In genomic region chr15:63122002-63122893, GRCh38 we compare ENCODE assay signal across 1 cellular context.
A peak's percentile ranks its signal among the peaks of the same experiment; 100 is the strongest.
TF ChIP-seq lines count a peak whose summit lies in the region.

No MANE protein-coding gene starts in this region.

TF ChIP-seq in HepG2, 621 proteins besides CTCF, POLR2A, EP300 and RAD21 (continued from another document and continues in another):
- TF ChIP-seq ARID4A (CRISPR knock-in tag; IDR thresholded peaks at IDR 0.05; ENCODE audit: borderline replicate concordance): peak; percentile 73
- TF ChIP-seq, protein P1, sequence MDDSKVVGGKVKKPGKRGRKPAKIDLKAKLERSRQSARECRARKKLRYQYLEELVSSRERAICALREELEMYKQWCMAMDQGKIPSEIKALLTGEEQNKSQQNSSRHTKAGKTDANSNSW (CRISPR knock-in tag; IDR thresholded peaks at IDR 0.05; ENCODE audit: borderline replicate concordance): no peak
- 0 out of 2 replicates have a peak, but pooled peaks have one; percentile 17 for TF ChIP-seq RARA (CRISPR knock-in tag; IDR thresholded peaks at IDR 0.05)
- no peak for TF ChIP-seq NR1H2 (CRISPR knock-in tag; IDR thresholded peaks at IDR 0.05; ENCODE audit: borderline replicate concordance, low read depth)
- peak; percentile 35; the same call in 1 of the 2 replicates for TF ChIP-seq ZNF563 (CRISPR knock-in tag; IDR thresholded peaks at IDR 0.05)
- TF ChIP-seq ZFYVE20 (CRISPR knock-in tag; IDR thresholded peaks at IDR 0.05; ENCODE audit: borderline replicate concordance, low read depth): no peak
- TF ChIP-seq ZNF691 (CRISPR knock-in tag; IDR thresholded peaks at IDR 0.05; ENCODE audit: borderline replicate concordance, low read depth): peak; percentile 52; the same call in 1 of the 2 replicates
- 0 out of 2 replicates have a peak, but pooled peaks have one; percentile 11 for TF ChIP-seq MEIS2 (CRISPR knock-in tag; IDR thresholded peaks at IDR 0.05)
- TF ChIP-seq, protein P2, sequence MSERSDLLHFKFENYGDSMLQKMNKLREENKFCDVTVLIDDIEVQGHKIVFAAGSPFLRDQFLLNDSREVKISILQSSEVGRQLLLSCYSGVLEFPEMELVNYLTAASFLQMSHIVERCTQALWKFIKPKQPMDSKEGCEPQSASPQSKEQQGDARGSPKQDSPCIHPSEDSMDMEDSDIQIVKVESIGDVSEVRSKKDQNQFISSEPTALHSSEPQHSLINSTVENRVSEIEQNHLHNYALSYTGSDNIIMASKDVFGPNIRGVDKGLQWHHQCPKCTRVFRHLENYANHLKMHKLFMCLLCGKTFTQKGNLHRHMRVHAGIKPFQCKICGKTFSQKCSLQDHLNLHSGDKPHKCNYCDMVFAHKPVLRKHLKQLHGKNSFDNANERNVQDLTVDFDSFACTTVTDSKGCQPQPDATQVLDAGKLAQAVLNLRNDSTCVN (CRISPR knock-in tag; IDR thresholded peaks at IDR 0.05; ENCODE audit: borderline replicate concordance): no peak
- TF ChIP-seq ZBTB10 (CRISPR knock-in tag; IDR thresholded peaks at IDR 0.05; ENCODE audit: borderline replicate concordance): peak; percentile 53; the same call in 1 of the 2 replicates
- no peak for TF ChIP-seq BCLAF1 (IDR thresholded peaks at IDR 0.05)
- TF ChIP-seq ZNF343 (CRISPR knock-in tag; IDR thresholded peaks at IDR 0.05): peak; percentile 65; the same call in 1 of the 2 replicates
- TF ChIP-seq LCORL (IDR thresholded peaks at IDR 0.05): no peak
- peak; percentile 62; the same call in 1 of the 2 replicates for TF ChIP-seq LCORL (CRISPR knock-in tag; IDR thresholded peaks at IDR 0.05)
- 0 out of 2 replicates have a peak, but pooled peaks have one; percentile 55 for TF ChIP-seq ZNF777 (CRISPR knock-in tag; IDR thresholded peaks at IDR 0.05)
- no peak for TF ChIP-seq HOXA9 (CRISPR knock-in tag; IDR thresholded peaks at IDR 0.05; ENCODE audit: borderline replicate concordance)
- no peak for TF ChIP-seq JDP2 (CRISPR knock-in tag; IDR thresholded peaks at IDR 0.05; ENCODE audit: borderline replicate concordance)
- TF ChIP-seq ONECUT2 (CRISPR knock-in tag; IDR thresholded peaks at IDR 0.05): no peak
- TF ChIP-seq ZNF672 (CRISPR knock-in tag; IDR thresholded peaks at IDR 0.05): no peak
- no peak for TF ChIP-seq ZNF382 (CRISPR knock-in tag; IDR thresholded peaks at IDR 0.05; ENCODE audit: borderline replicate concordance)
- TF ChIP-seq E2F5 (CRISPR knock-in tag; conservative IDR thresholded peaks at IDR 0.05): no peak
- TF ChIP-seq MYC (CRISPR knock-in tag; IDR thresholded peaks at IDR 0.05; ENCODE audit: borderline replicate concordance): 0 out of 2 replicates have a peak, but pooled peaks have one; percentile 2
- no peak for TF ChIP-seq FUBP1 (CRISPR knock-in tag; IDR thresholded peaks at IDR 0.05; ENCODE audit: borderline replicate concordance)
- TF ChIP-seq ARID5B (CRISPR knock-in tag; IDR thresholded peaks at IDR 0.05): no peak
- TF ChIP-seq YEATS2 (CRISPR knock-in tag; IDR thresholded peaks at IDR 0.05; ENCODE audit: borderline replicate concordance): no peak
- TF ChIP-seq STAG1 (CRISPR knock-in tag; IDR thresholded peaks at IDR 0.05): no peak; the same call in 1 of the 2 replicates
- TF ChIP-seq GLI4 (CRISPR knock-in tag; IDR thresholded peaks at IDR 0.05; ENCODE audit: borderline replicate concordance): 0 out of 2 replicates have a peak, but pooled peaks have one; percentile 39
- no peak for TF ChIP-seq FLYWCH1 (CRISPR knock-in tag; IDR thresholded peaks at IDR 0.05)
- TF ChIP-seq TOPORS (CRISPR knock-in tag; IDR thresholded peaks at IDR 0.05): no peak
- no peak for TF ChIP-seq CAMTA2 (CRISPR knock-in tag; IDR thresholded peaks at IDR 0.05; ENCODE audit: borderline replicate concordance)
- no peak for TF ChIP-seq ZNF549 (CRISPR knock-in tag; IDR thresholded peaks at IDR 0.05)
- TF ChIP-seq NAIF1 (CRISPR knock-in tag; IDR thresholded peaks at IDR 0.05; ENCODE audit: borderline replicate concordance): no peak
- TF ChIP-seq NR2F2 (IDR thresholded peaks at IDR 0.05; ENCODE audit: borderline replicate concordance, low read depth): no peak
- TF ChIP-seq POLR2AphosphoS5 (IDR thresholded peaks at IDR 0.05; ENCODE audit: low read depth, low read length): peak; percentile 31; the same call in 1 of the 2 replicates
- no peak; the same call in 1 of the 2 replicates for TF ChIP-seq ZNF678 (CRISPR knock-in tag; IDR thresholded peaks at IDR 0.05)
- TF ChIP-seq HNF4A (CRISPR knock-in tag; IDR thresholded peaks at IDR 0.05): 0 out of 2 replicates have a peak, but pooled peaks have one; percentile 1
- no peak for TF ChIP-seq FOSL2 (CRISPR knock-in tag; IDR thresholded peaks at IDR 0.05)
- TF ChIP-seq TBX2 (CRISPR knock-in tag; IDR thresholded peaks at IDR 0.05; ENCODE audit: borderline replicate concordance): peak; percentile 32; the same call in 1 of the 2 replicates
- no peak for TF ChIP-seq ZNF260 (CRISPR knock-in tag; IDR thresholded peaks at IDR 0.05; ENCODE audit: borderline replicate concordance, low read depth)
